In genomic region chr2:177894546-177894945, GRCh38 we compare ENCODE assay signal across 30 cellular contexts.
"Had no signal": no experiment of that assay in that cellular context is flagged by ENCODE, and none has a peak within 500 bp of the region (broad histone marks: within the 10 kb centered on the region; RNA-seq: fewer than 3 reads in every experiment).

No MANE protein-coding gene starts in this region.

- H3K36me3 ChIP-seq: neutrophil, right lobe of liver, upper lobe of left lung, vagina had no signal

- FAIRE-seq: endothelial cell of umbilical vein, kidney, TTC549 had no signal

- H3K27ac ChIP-seq: body of pancreas, coronary artery, dorsolateral prefrontal cortex, neutrophil, right lobe of liver, upper lobe of left lung, vagina, VCaP had no signal

- H3K4me1 ChIP-seq: body of pancreas, upper lobe of left lung, vagina had no signal

- DNase-seq: activated CD4-positive, alpha-beta T cell treated with anti-CD3 and anti-CD28 coated beads for 4 hours; activated CD4-positive, alpha-beta T cell treated with anti-CD3 and anti-CD28 coated beads, Interleukin-2, amount 50 U/mL, for 48 hours; activated CD8-positive, alpha-beta memory T cell treated with anti-CD3 and anti-CD28 coated beads for 24 hours; activated gamma-delta T cell; activated naive CD4-positive, alpha-beta T cell treated with anti-CD3 and anti-CD28 coated beads, Interleukin-2, amount 50 U/mL, for 16 hours; activated T-cell treated with anti-CD3 and anti-CD28 coated beads, Interleukin-2, amount 50 U/mL, for 1 hour; amygdala; body of pancreas; dorsolateral prefrontal cortex; effector memory CD4-positive, alpha-beta T cell; head of caudate nucleus; hippocampal formation; kidney; naive B cell; nephron progenitor cell; right lobe of liver; stimulated activated CD4-positive, alpha-beta T cell treated with anti-CD3 and anti-CD28 coated beads, Interleukin-12 subunit alpha, Interleukin-12 subunit beta, amount 100 ng/mL, for 4 hours; stimulated activated CD4-positive, alpha-beta T cell treated with anti-CD3 and anti-CD28 coated beads, Interleukin-4, amount 100 ng/mL, for 1 hour; stimulated activated naive CD8-positive, alpha-beta T cell treated with anti-CD3 and anti-CD28 coated beads, Interleukin-15, Interleukin-2, amounts not matched to agents 100 U/mL and 50 U/mL, for 24 hours; SW 1271; T-helper 9 cell; upper lobe of left lung had no signal

- H3K36me3 Mint-ChIP-seq: naive B cell had no signal

- H3K27me3 ChIP-seq: body of pancreas, neutrophil, right lobe of liver, upper lobe of left lung, vagina had no signal

- H3K27ac Mint-ChIP-seq: naive B cell; nephron progenitor cell; T-helper 1 cell treated with Interleukin-12 subunit alpha and Interleukin-12 subunit beta and Interleukin-4 antibody, amounts not matched to agents 30 μg/mL and 1 μg/mL, for 36 hours had no signal

- H3K4me3 ChIP-seq: body of pancreas, coronary artery, dorsolateral prefrontal cortex, lung, right lobe of liver, upper lobe of left lung, vagina had no signal

- H3K9me3 Mint-ChIP-seq: naive B cell; nephron progenitor cell; T-helper 1 cell treated with Interleukin-12 subunit alpha and Interleukin-12 subunit beta and Interleukin-4 antibody, amounts not matched to agents 30 μg/mL and 1 μg/mL, for 36 hours had no signal

- H3K4me1 Mint-ChIP-seq: naive B cell had no signal

- H3K4me3 Mint-ChIP-seq: naive B cell; nephron progenitor cell; T-helper 1 cell treated with Interleukin-12 subunit alpha and Interleukin-12 subunit beta and Interleukin-4 antibody, amounts not matched to agents 30 μg/mL and 1 μg/mL, for 36 hours had no signal

- H3K9me3 ChIP-seq: body of pancreas, neutrophil, right lobe of liver, upper lobe of left lung, vagina had no signal
